Comparison of ENCODE assay signal across 8 cellular contexts in the genomic region with DNA sequence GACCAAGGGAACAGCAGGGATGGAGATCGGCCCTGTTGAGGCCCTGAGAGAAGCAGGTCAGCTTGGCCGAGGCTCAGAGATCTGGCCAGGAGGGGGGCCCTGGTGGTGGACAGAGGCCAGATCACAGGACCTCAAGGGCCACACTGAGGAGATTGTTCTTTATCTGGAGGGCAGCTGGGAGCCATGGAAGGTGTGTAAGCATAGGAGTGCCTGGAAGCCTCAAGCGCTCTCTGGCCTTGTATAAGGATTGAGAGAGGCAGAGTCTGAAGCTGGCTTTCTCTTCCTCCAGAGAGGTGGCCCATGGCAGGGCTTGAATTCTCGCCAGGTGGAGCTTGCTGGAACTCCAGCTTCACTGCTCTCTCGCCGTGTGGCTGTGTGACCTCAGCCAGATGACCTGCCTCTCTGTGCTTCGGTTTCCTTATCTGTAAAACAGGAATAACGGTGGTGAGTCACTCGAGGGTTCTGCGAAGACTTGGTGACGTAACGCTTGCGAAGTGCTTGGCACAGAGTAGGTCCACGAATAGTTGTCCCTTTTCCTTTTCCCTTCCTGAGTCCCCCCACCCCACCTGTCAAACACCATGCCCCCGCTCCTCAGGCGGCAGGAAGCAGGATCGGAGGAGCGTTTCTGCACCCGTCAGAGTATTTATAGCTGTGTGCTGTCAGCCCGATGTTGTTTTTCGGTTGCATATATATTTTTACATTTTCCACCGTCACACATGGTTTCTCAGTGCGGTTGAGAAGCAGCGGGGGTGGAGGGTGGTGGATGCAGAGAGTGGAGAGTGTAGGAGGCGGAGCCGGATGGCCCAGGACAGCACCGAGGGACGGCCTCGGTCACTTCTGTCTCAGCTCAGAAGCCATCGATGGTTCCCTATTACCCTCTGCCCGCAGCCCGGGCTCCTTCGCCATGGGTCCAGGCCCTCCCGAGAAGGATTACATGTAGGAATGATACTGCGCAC. TPM values are rescaled to one million over a fixed set of nuclear protein-coding genes. Genes with fewer than 3 reads are reported as not detected.
A peak's percentile ranks its signal among the peaks of the same experiment; 100 is the strongest.
DNase-seq lines count a peak whose midpoint lies in the region; ATAC-seq lines count a peak whose summit lies in the region.

No MANE protein-coding gene starts in this region.

- H3K36me3 Mint-ChIP-seq in IgD-negative memory B cell, result no peaks in the 10 kb centered on the region

- peak; percentile 90 for DNase-seq in CD1c-positive myeloid dendritic cell (ENCODE audit: extremely low spot score)
- peak; percentile 43 for DNase-seq in activated CD8-positive, alpha-beta memory T cell treated with anti-CD3 and anti-CD28 coated beads, Interleukin-2, amount 50 U/mL, for 1 hour (ENCODE audit: extremely low read depth)
- DNase-seq in left ventricle myocardium superior, result peak; percentile 61
- DNase-seq in stimulated activated CD8-positive, alpha-beta memory T cell treated with anti-CD3 and anti-CD28 coated beads, Interleukin-15, amount 100 ng/mL, for 24 hours (ENCODE audit: low read depth), result peak; percentile 26
- no peak for DNase-seq in DMS79 treated with DMSO at 0.1 percent for 48 hours (lab: John Stamatoyannopoulos, UW)
- no peak for DNase-seq in GM19240 (ENCODE audit: insufficient read length, low spot score)

- H3K4me1 Mint-ChIP-seq in IgD-negative memory B cell, result peaks cover 77 to 86% (median 77%) of the 10 kb centered on the region in 3 donors

- intact Hi-C loops in left ventricle myocardium superior (cut with micrococcal nuclease), result no loop called here

- H3K9me3 Mint-ChIP-seq in IgD-negative memory B cell, result no peaks in the 10 kb centered on the region

- no peaks in the 10 kb centered on the region for H3K27me3 Mint-ChIP-seq in IgD-negative memory B cell

- peak overlapping the region; percentile 96 to 100 (median 99) for H3K27ac Mint-ChIP-seq in IgD-negative memory B cell

- peak overlapping the region; percentile 80 to 97 (median 93) for H3K4me3 Mint-ChIP-seq in IgD-negative memory B cell

- peak; percentile 47 for ATAC-seq in GM21360 (IDR thresholded peaks at IDR 0.05; ENCODE audit: unreplicated experiment)
- ATAC-seq in left ventricle myocardium superior, result peak; percentile 78

RNA-seq across cellular contexts. Expression of gene CRB2, which starts 17.0 kb away (rescaled TPM):
- not detected for polyA plus RNA-seq in IgD-negative memory B cell
- 0.79 TPM for total RNA-seq in left ventricle myocardium superior

Comparison
In these comparisons a context has a peak if more than half of its experiments do, and no peak if none do; other contexts are left out.
1. DNase-seq: peak in CD1c-positive myeloid dendritic cell (single experiment), activated CD8-positive, alpha-beta memory T cell treated with anti-CD3 and anti-CD28 coated beads, Interleukin-2, amount 50 U/mL, for 1 hour (single experiment), left ventricle myocardium superior (single experiment) and stimulated activated CD8-positive, alpha-beta memory T cell treated with anti-CD3 and anti-CD28 coated beads, Interleukin-15, amount 100 ng/mL, for 24 hours (single experiment); none in DMS79 treated with DMSO at 0.1 percent for 48 hours (single experiment) and GM19240 (single experiment).